ENCODE assay signal across 8 cellular contexts in genomic region chr10:30701471-30702173, GRCh38.
DNase-seq lines count a peak whose midpoint lies in the region; ATAC-seq, FAIRE-seq and TF ChIP-seq lines count a peak whose summit lies in the region.

No MANE protein-coding gene starts in this region.

- TF ChIP-seq CTCF in epithelial cell of esophagus (IDR thresholded peaks at IDR 0.05; ENCODE audit: insufficient read depth, low read depth, low read length, missing control alignments): no peak

- H3K27me3 Mint-ChIP-seq in activated CD4-positive, alpha-beta T cell treated with anti-CD3 and anti-CD28 coated beads, Interleukin-2, amount 10 ng/mL, durations not matched to agents 24 days and 14 days: no peaks in the 10 kb centered on the region

- H3K4me3 ChIP-seq in Jurkat, Clone E6-1 (ENCODE audit: low read length): peak overlapping the region; percentile 43
- no peak overlapping the region for H3K4me3 ChIP-seq in epithelial cell of esophagus (ENCODE audit: low read length)

- ATAC-seq in GM21528 (IDR thresholded peaks at IDR 0.05; ENCODE audit: low FRiP score, unreplicated experiment): peak; percentile 57

- FAIRE-seq in GM12891 (lab: Jason Lieb, UNC): peak; percentile 98

- intact Hi-C loops in activated CD4-positive, alpha-beta T cell treated with anti-CD3 and anti-CD28 coated beads, Interleukin-2, amount 10 ng/mL, durations not matched to agents 24 days and 14 days (cut with micrococcal nuclease): loop anchor here (1.0 to 10.0 kb wide), 8 partner anchors 15 to 1223 kb away; partner anchors contain the start of genes ARHGAP12 and ZEB1
- intact Hi-C loops in posterior vena cava (cut with DNase I): no loop called here

- H3K36me3 Mint-ChIP-seq in activated CD4-positive, alpha-beta T cell treated with anti-CD3 and anti-CD28 coated beads, Interleukin-2, amount 10 ng/mL, durations not matched to agents 24 days and 14 days (ENCODE audit: low read depth): peaks cover 6% of the 10 kb centered on the region

- H3K4me3 Mint-ChIP-seq in activated CD4-positive, alpha-beta T cell treated with anti-CD3 and anti-CD28 coated beads, Interleukin-2, amount 10 ng/mL, durations not matched to agents 24 days and 14 days: peak overlapping the region; percentile 76

- peaks cover 78% of the 10 kb centered on the region for H3K4me1 Mint-ChIP-seq in activated CD4-positive, alpha-beta T cell treated with anti-CD3 and anti-CD28 coated beads, Interleukin-2, amount 10 ng/mL, durations not matched to agents 24 days and 14 days

- no peaks in the 10 kb centered on the region for H3K9me3 Mint-ChIP-seq in activated CD4-positive, alpha-beta T cell treated with anti-CD3 and anti-CD28 coated beads, Interleukin-2, amount 10 ng/mL, durations not matched to agents 24 days and 14 days

- TF ChIP-seq POLR2A in GM12891 (IDR thresholded peaks at IDR 0.05; ENCODE audit: low read depth, low read length): peak; percentile 55

- peak overlapping the region; percentile 95 for H3K27ac Mint-ChIP-seq in activated CD4-positive, alpha-beta T cell treated with anti-CD3 and anti-CD28 coated beads, Interleukin-2, amount 10 ng/mL, durations not matched to agents 24 days and 14 days

- DNase-seq in GM12891 (ENCODE audit: insufficient read length, low spot score) (no peak), epithelial cell of esophagus (ENCODE audit: low read depth) (peak; percentile 31), posterior vena cava (ENCODE audit: low spot score) (no peak), HUDEP-2 (lab: John Stamatoyannopoulos, UW; ENCODE audit: unreplicated experiment in 76 of 76) (no peak)
- DNase-seq in Jurkat, Clone E6-1 (ENCODE audit: low read depth, low spot score): peak; percentile 75
- DNase-seq in activated CD4-positive, alpha-beta T cell treated with anti-CD3 and anti-CD28 coated beads, Interleukin-2, amount 10 ng/mL, durations not matched to agents 24 days and 14 days: peak; percentile 92
- peak; percentile 93 for DNase-seq in stimulated activated CD4-positive, alpha-beta T cell treated with anti-CD3 and anti-CD28 coated beads, Interleukin-1b, Interleukin-23, amount 100 ng/mL, for 48 hours

TF ChIP-seq in GM12891, 5 proteins besides CTCF, POLR2A, EP300 and RAD21:
- TF ChIP-seq POLR2AphosphoS5 (IDR thresholded peaks at IDR 0.05; ENCODE audit: low read depth, low read length): peak; percentile 57; the same call in 1 of the 2 replicates
- TF ChIP-seq PAX5 (IDR thresholded peaks at IDR 0.05; ENCODE audit: insufficient read depth, low read length, severe bottlenecking): peak; percentile 55
- TF ChIP-seq TAF1 (IDR thresholded peaks at IDR 0.05; ENCODE audit: low read depth, low read length): peak; percentile 22; the same call in 1 of the 2 replicates
- TF ChIP-seq SPI1 (IDR thresholded peaks at IDR 0.05; ENCODE audit: low read depth, low read length): no peak; the same call in 1 of the 2 replicates
- TF ChIP-seq POU2F2 (IDR thresholded peaks at IDR 0.05; ENCODE audit: low read depth, low read length): peak; percentile 28; the same call in 1 of the 2 replicates

Comparison
In these comparisons a context has a peak if more than half of its experiments do, and no peak if none do; other contexts are left out.
1. DNase-seq: peak in Jurkat, Clone E6-1 (single experiment), activated CD4-positive, alpha-beta T cell treated with anti-CD3 and anti-CD28 coated beads, Interleukin-2, amount 10 ng/mL, durations not matched to agents 24 days and 14 days (single experiment), epithelial cell of esophagus (single experiment) and stimulated activated CD4-positive, alpha-beta T cell treated with anti-CD3 and anti-CD28 coated beads, Interleukin-1b, Interleukin-23, amount 100 ng/mL, for 48 hours (single experiment); none in GM12891 (single experiment), posterior vena cava (single experiment) and HUDEP-2 (0 of 76).